Comparison of ENCODE assay signal across 2 cellular contexts in genomic region chr14:103061482-103061976, GRCh38.
TF ChIP-seq lines count a peak whose summit lies in the region.

No MANE protein-coding gene starts in this region.

TF ChIP-seq in HepG2, 621 proteins besides CTCF, POLR2A, EP300 and RAD21:
- TF ChIP-seq RNF2 (conservative IDR thresholded peaks at IDR 0.05; ENCODE audit: low read depth) (no peak), ZNF343 (CRISPR knock-in tag; IDR thresholded peaks at IDR 0.05) (no peak)
- TF ChIP-seq, protein P1, sequence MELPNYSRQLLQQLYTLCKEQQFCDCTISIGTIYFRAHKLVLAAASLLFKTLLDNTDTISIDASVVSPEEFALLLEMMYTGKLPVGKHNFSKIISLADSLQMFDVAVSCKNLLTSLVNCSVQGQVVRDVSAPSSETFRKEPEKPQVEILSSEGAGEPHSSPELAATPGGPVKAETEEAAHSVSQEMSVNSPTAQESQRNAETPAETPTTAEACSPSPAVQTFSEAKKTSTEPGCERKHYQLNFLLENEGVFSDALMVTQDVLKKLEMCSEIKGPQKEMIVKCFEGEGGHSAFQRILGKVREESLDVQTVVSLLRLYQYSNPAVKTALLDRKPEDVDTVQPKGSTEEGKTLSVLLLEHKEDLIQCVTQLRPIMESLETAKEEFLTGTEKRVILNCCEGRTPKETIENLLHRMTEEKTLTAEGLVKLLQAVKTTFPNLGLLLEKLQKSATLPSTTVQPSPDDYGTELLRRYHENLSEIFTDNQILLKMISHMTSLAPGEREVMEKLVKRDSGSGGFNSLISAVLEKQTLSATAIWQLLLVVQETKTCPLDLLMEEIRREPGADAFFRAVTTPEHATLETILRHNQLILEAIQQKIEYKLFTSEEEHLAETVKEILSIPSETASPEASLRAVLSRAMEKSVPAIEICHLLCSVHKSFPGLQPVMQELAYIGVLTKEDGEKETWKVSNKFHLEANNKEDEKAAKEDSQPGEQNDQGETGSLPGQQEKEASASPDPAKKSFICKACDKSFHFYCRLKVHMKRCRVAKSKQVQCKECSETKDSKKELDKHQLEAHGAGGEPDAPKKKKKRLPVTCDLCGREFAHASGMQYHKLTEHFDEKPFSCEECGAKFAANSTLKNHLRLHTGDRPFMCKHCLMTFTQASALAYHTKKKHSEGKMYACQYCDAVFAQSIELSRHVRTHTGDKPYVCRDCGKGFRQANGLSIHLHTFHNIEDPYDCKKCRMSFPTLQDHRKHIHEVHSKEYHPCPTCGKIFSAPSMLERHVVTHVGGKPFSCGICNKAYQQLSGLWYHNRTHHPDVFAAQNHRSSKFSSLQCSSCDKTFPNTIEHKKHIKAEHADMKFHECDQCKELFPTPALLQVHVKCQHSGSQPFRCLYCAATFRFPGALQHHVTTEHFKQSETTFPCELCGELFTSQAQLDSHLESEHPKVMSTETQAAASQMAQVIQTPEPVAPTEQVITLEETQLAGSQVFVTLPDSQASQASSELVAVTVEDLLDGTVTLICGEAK (IDR thresholded peaks at IDR 0.05), result peak; percentile 40
- TF ChIP-seq, protein P1 (CRISPR knock-in tag; IDR thresholded peaks at IDR 0.05), result peak; percentile 88

TF ChIP-seq in endothelial cell of umbilical vein, 7 proteins besides CTCF, POLR2A, EP300 and RAD21:
- TF ChIP-seq GATA2 (IDR thresholded peaks at IDR 0.05; ENCODE audit: insufficient read depth, insufficient read length, low read depth, low read length) (no peak), MAX (IDR thresholded peaks at IDR 0.05; ENCODE audit: insufficient read depth, insufficient read length) (no peak), EZH2 (IDR thresholded peaks at IDR 0.05; ENCODE audit: borderline replicate concordance, low read depth, low read length, severe bottlenecking) (no peak), JUN (IDR thresholded peaks at IDR 0.05; ENCODE audit: borderline replicate concordance, insufficient read depth, insufficient read length, low read depth) (no peak), FOS (IDR thresholded peaks at IDR 0.05; ENCODE audit: borderline replicate concordance, insufficient read depth, low read length) (no peak), MYC (IDR thresholded peaks at IDR 0.05; ENCODE audit: low read depth, low read length) (no peak), POLR2AphosphoS5 (IDR thresholded peaks at IDR 0.05; ENCODE audit: insufficient read depth, low read depth, low read length) (no peak)
